10 cellular contexts compared by ENCODE assay signal in genomic region chr11:65900899-65901180, GRCh38. TPM values are rescaled to one million over a fixed set of nuclear protein-coding genes. Genes with fewer than 3 reads are reported as not detected.
DNase-seq lines count a peak whose midpoint lies in the region; ATAC-seq, FAIRE-seq and TF ChIP-seq lines count a peak whose summit lies in the region.
"Had no signal": no experiment of that assay in that cellular context is flagged by ENCODE, and none has a peak within 500 bp of the region (broad histone marks: within the 10 kb centered on the region; RNA-seq: fewer than 3 reads in every experiment).

No MANE protein-coding gene starts in this region.

- H3K9me3 ChIP-seq in heart right ventricle (no peaks in the 10 kb centered on the region), astrocyte (ENCODE audit: insufficient read depth, low read depth, low read length) (no peaks in the 10 kb centered on the region), muscle layer of colon (ENCODE audit: low read length) (no peaks in the 10 kb centered on the region)

- intact Hi-C loops in heart right ventricle (cut with DNase I): no loop called here
- intact Hi-C loops in cardiac septum (cut with DNase I): no loop called here

- FAIRE-seq in astrocyte (lab: Jason Lieb, UNC): no peak
- FAIRE-seq: urothelium cell line had no signal

- H3K9ac ChIP-seq in astrocyte (ENCODE audit: low read length) (peak overlapping the region; percentile 28), muscle layer of colon (ENCODE audit: low read length) (no peak overlapping the region)

- H3K4me3 Mint-ChIP-seq in astrocyte (ENCODE audit: unreplicated experiment) (peak overlapping the region; percentile 76), type B pancreatic cell (peak overlapping the region; percentile 80)

- H3K27me3 Mint-ChIP-seq in astrocyte (ENCODE audit: low read depth, unreplicated experiment) (no peaks in the 10 kb centered on the region), type B pancreatic cell (peaks cover 72% of the 10 kb centered on the region)

- peak overlapping the region; percentile 89 for H3K4me2 ChIP-seq in astrocyte (ENCODE audit: low read length)

- TF ChIP-seq CTCF in heart right ventricle (IDR thresholded peaks at IDR 0.05) (no peak), astrocyte (IDR thresholded peaks at IDR 0.05; ENCODE audit: insufficient read depth, low read depth, low read length) (no peak), type B pancreatic cell (conservative IDR thresholded peaks at IDR 0.05) (no peak)

- H3K4me1 Mint-ChIP-seq in astrocyte (ENCODE audit: low read depth, unreplicated experiment): peaks cover 34% of the 10 kb centered on the region
- H3K4me1 Mint-ChIP-seq in type B pancreatic cell (ENCODE audit: unreplicated experiment): no peaks in the 10 kb centered on the region

- H3K9me3 Mint-ChIP-seq in astrocyte (ENCODE audit: unreplicated experiment) (no peaks in the 10 kb centered on the region), type B pancreatic cell (no peaks in the 10 kb centered on the region)

- 69 to 73% methylated on average over 11 of the region's 11 CpGs for WGBS in heart right ventricle, 2 donors

- peaks cover 36% of the 10 kb centered on the region for H4K20me1 ChIP-seq in astrocyte (ENCODE audit: insufficient read depth, low read length)

- peak overlapping the region in 3 of 10 donors; percentile 64 to 93 (median 83) for H3K27ac ChIP-seq in heart right ventricle
- H3K27ac ChIP-seq in astrocyte (ENCODE audit: low read depth, low read length): peak overlapping the region; percentile 67
- no peak overlapping the region for H3K27ac ChIP-seq in muscle layer of colon (ENCODE audit: low read depth, low read length)

- peaks cover 3% of the 10 kb centered on the region for H3K36me3 Mint-ChIP-seq in astrocyte (ENCODE audit: low read depth, unreplicated experiment)
- H3K36me3 Mint-ChIP-seq in type B pancreatic cell: no peaks in the 10 kb centered on the region

- H3K36me3 ChIP-seq in heart right ventricle (peaks cover 0 to 3% (median 0%) of the 10 kb centered on the region in 9 donors), astrocyte (ENCODE audit: insufficient read depth, low read length) (peaks cover 13% of the 10 kb centered on the region), muscle layer of colon (ENCODE audit: insufficient read depth, low read length) (no peaks in the 10 kb centered on the region)

- DNase-seq in heart right ventricle (no peak), cardiac septum (ENCODE audit: low spot score) (no peak), astrocyte (ENCODE audit: low read depth) (no peak), type B pancreatic cell (ENCODE audit: extremely low spot score, unreplicated experiment) (no peak), foreskin melanocyte (no peak)
- DNase-seq: NCI-H2081 treated with DMSO at 0.1 percent for 48 hours had no signal

- peak overlapping the region; percentile 77 for H3K27ac Mint-ChIP-seq in astrocyte (ENCODE audit: unreplicated experiment)
- peak overlapping the region; percentile 82 for H3K27ac Mint-ChIP-seq in type B pancreatic cell

- H2AFZ ChIP-seq in astrocyte (ENCODE audit: low read depth, low read length): no peak overlapping the region

- ATAC-seq in heart right ventricle: no peak
- no peak for ATAC-seq in GM21717 (IDR thresholded peaks at IDR 0.05; ENCODE audit: unreplicated experiment)
- ATAC-seq in GM18861 (IDR thresholded peaks at IDR 0.05; ENCODE audit: unreplicated experiment): no peak

- H3K4me3 ChIP-seq in heart right ventricle: peak overlapping the region in 7 of 10 donors; percentile 54 to 72 (median 63)
- H3K4me3 ChIP-seq in astrocyte (ENCODE audit: insufficient read depth, low read depth, low read length): peak overlapping the region; percentile 19
- peak overlapping the region; percentile 42 to 49 for H3K4me3 ChIP-seq in muscle layer of colon (ENCODE audit: low read depth in 1 of 2, low read length in 2 of 2)

- H3K27me3 ChIP-seq in heart right ventricle (peaks cover 0 to 9% (median 4%) of the 10 kb centered on the region in 7 donors), astrocyte (ENCODE audit: insufficient read depth, low read length) (no peaks in the 10 kb centered on the region), muscle layer of colon (ENCODE audit: control insufficient read depth in 1 of 2, insufficient read depth in 2 of 2, low read length in 2 of 2) (peaks cover 7 to 8% of the 10 kb centered on the region in 2 donors)

- H3K4me1 ChIP-seq in heart right ventricle: peaks cover 6 to 25% (median 17%) of the 10 kb centered on the region in 9 donors
- H3K4me1 ChIP-seq in astrocyte (ENCODE audit: insufficient read depth, low read length): peaks cover 48% of the 10 kb centered on the region
- H3K4me1 ChIP-seq in muscle layer of colon (ENCODE audit: insufficient read depth, low read length): peaks cover 4% of the 10 kb centered on the region

- peaks cover 51% of the 10 kb centered on the region for H3K79me2 ChIP-seq in astrocyte (ENCODE audit: insufficient read depth, low read length)

RNA-seq across cellular contexts. Expression of gene FOSL1, which starts 0.7 kb away (rescaled TPM):
- total RNA-seq in heart right ventricle: 1 to 10 TPM in 6 of 10 donors, under 1 TPM in 2, not detected in 2; 0.31 to 8.1 (median 2.6) TPM
- 10 to 100 TPM in 1 of 2 donors, 1 to 10 TPM in 1; 2.0 to 32.8 TPM for polyA plus RNA-seq in heart right ventricle
- total RNA-seq in cardiac septum: 2.0 TPM
- 24.5 and 37.9 TPM in 2 replicates for total RNA-seq in astrocyte
- 2.1 and 11.1 TPM in 2 replicates for total RNA-seq in type B pancreatic cell (ENCODE audit: low replicate concordance)

RNA-seq across cellular contexts. Expression of gene CCDC85B, which starts 10.4 kb away (rescaled TPM):
- total RNA-seq in heart right ventricle (10 to 100 TPM; 22.1 to 48.9 (median 34.4) TPM), cardiac septum (66.2 TPM), astrocyte (29.9 and 31.4 TPM in 2 replicates), type B pancreatic cell (ENCODE audit: low replicate concordance) (8.2 and 14.3 TPM in 2 replicates)
- polyA plus RNA-seq in heart right ventricle: 10 to 100 TPM; 66.3 to 69.4 TPM

RNA-seq across cellular contexts. Expression of gene FIBP, which starts 12.6 kb away (rescaled TPM):
- total RNA-seq in heart right ventricle (10 to 100 TPM; 46.3 to 63.2 (median 49.9) TPM), cardiac septum (62.6 TPM), astrocyte (67.4 and 68.7 TPM in 2 replicates), type B pancreatic cell (ENCODE audit: low replicate concordance) (50.9 and 74.7 TPM in 2 replicates)
- 10 to 100 TPM; 44.0 to 88.4 TPM for polyA plus RNA-seq in heart right ventricle

RNA-seq across cellular contexts. Expression of gene C11orf68, which starts 18.0 kb away (rescaled TPM):
- 10 to 100 TPM; 35.7 to 49.2 (median 40.9) TPM for total RNA-seq in heart right ventricle
- 10 to 100 TPM; 38.2 to 44.7 TPM for polyA plus RNA-seq in heart right ventricle
- total RNA-seq in cardiac septum: 45.2 TPM
- total RNA-seq in astrocyte: 34.6 and 35.3 TPM in 2 replicates
- total RNA-seq in type B pancreatic cell (ENCODE audit: low replicate concordance): 27.9 and 31.2 TPM in 2 replicates

RNA-seq across cellular contexts. Expression of gene DRAP1, which starts 18.4 kb away (rescaled TPM):
- total RNA-seq in heart right ventricle: 100 to 1,000 TPM in 3 of 10 donors, 10 to 100 TPM in 7; 69.4 to 115 (median 93.8) TPM
- 100 to 1,000 TPM; 177 to 210 TPM for polyA plus RNA-seq in heart right ventricle
- total RNA-seq in cardiac septum: 113 TPM
- total RNA-seq in astrocyte: 158 and 169 TPM in 2 replicates
- total RNA-seq in type B pancreatic cell (ENCODE audit: low replicate concordance): 49.3 and 66.1 TPM in 2 replicates
